ENCODE assay signal across 1 cellular context in the genomic region with DNA sequence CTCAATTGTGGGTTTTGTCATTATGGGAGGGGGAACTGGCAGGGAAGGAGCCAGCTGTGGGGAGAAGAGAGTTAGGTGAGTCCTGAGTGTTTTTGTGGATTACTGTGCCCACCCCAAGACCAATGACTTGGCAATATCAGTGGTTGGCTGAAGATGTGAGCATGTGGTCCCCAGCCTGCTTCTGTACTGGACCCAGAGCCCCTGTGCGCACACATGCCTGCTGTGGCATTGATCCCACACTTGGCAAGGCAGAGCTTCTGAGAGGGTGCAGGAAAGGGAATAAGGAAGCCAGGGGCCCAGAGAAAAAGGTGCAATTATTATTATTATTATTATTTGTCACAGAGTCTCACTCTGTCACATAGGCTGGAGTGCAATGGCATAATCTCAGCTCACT.
TF ChIP-seq lines count a peak whose summit lies in the region.

No MANE protein-coding gene starts in this region.

TF ChIP-seq in HepG2, 621 proteins besides CTCF, POLR2A, EP300 and RAD21:
- TF ChIP-seq NFE2L2 (IDR thresholded peaks at IDR 0.05; ENCODE audit: low read length) (0 out of 2 replicates have a peak, but pooled peaks have one; percentile 24), ZNF460 (CRISPR knock-in tag; IDR thresholded peaks at IDR 0.05; ENCODE audit: borderline replicate concordance) (no peak)
TF ChIP-seq in HepG2: peak in this region for 1.
